Comparison of ENCODE assay signal across 1 cellular context in the genomic region with DNA sequence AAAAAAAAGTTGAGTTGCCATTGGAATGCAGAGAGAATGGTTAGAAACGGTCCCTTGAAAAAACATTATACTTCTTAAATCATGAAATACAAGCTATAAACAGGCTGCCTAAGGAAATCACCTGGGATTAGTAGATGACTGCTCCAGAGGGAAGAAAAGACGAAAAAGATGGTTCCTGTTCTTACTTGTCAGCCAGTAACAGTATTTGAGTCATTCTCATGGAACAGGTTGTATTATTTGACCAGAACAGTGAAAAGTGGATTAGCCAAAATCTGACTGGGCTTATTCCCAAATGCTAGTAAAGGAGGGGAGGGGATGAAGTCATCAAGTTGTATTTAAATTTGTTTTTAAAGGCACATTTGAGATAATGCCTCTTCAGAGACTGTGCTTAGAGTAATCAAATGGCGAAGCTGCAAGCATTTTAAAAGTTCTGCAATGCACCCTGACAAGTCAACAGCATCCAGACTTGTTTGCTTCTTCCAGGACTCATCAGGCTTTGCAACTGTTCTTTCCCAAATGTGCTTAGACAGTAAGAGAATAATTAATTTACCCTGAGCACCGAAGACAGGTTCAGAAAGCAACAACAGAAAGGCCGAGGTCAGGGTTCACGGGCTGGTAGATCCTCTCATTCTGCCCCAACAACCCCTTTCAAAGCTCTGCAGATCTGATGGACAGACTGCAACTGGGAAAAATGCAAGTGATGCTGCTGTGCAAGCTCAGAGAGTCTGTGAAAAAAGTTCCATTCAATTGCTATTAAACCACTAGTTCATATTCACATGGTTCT.
TF ChIP-seq lines count a peak whose summit lies in the region.

No MANE protein-coding gene starts in this region.

TF ChIP-seq in GM23338, 12 proteins besides CTCF, POLR2A, EP300 and RAD21 (continued from another document):
- TF ChIP-seq ZNF462 (CRISPR knock-in tag; IDR thresholded peaks at IDR 0.05) (no peak), EZH2 (IDR thresholded peaks at IDR 0.05; ENCODE audit: low read depth, unreplicated experiment) (no peak), ZNF114 (CRISPR knock-in tag; IDR thresholded peaks at IDR 0.05) (no peak), POLR2AphosphoS5 (IDR thresholded peaks at IDR 0.05; ENCODE audit: low read depth) (no peak), STAT1 (IDR thresholded peaks at IDR 0.05; ENCODE audit: unreplicated experiment) (no peak), ZNF331 (CRISPR knock-in tag; IDR thresholded peaks at IDR 0.05; ENCODE audit: low read depth) (no peak), JUNB (IDR thresholded peaks at IDR 0.05; ENCODE audit: unreplicated experiment) (no peak), ETS1 (IDR thresholded peaks at IDR 0.05) (no peak), EZH2phosphoT487 (IDR thresholded peaks at IDR 0.05; ENCODE audit: unreplicated experiment) (no peak), CREB1 (CRISPR knock-in tag; IDR thresholded peaks at IDR 0.05; ENCODE audit: low read depth) (no peak)
